ENCODE assay signal across 8 cellular contexts in the genomic region with DNA sequence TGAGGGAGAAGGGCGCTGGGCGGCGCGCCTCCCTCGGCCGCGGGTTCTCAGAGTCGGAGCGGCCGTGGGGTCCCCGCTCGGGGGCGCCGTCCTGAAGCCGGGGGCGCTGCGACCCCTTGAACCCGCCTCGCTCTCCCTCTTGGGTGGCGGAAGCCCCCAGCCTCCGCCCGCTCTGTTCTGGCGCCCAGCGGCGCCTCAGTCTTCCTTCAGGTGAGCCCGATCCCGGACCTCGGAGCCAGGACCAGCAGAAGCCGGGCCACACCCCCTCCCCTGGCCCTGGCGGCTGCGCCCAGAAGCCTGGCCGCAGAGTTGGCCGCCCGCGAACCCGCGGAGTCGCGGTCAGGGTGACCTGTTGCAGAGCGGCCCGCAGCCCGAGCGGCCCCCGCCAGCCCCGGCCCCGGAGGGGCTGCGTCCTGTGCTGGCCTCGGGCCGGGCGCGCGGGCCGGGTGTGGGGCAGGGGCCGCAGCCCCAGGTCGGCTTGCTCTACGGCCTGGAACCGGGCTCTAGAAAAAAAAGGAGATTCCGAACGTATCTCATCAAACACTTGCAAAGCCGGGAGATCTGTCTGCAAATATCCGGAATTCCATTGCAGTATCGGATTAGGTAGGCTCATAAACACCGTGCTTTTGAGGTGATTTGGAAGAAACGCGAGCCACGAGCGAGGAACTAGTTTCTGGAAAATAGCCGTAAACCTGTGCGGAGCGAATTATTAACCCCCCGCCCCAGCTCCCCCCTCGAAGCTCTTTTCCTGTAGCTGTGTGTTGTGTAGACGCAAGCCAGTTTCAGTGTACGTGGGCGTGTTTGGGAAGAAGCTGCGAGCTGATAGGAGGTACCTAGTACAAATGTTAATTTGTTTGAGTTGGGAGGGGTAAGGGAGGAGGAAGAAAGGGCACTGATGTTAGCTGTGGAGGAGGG. TPM values are rescaled to one million over a fixed set of nuclear protein-coding genes. Genes with fewer than 3 reads are reported as not detected.
DNase-seq lines count a peak whose midpoint lies in the region; ATAC-seq, FAIRE-seq and TF ChIP-seq lines count a peak whose summit lies in the region.

No MANE protein-coding gene starts in this region.

- FAIRE-seq in keratinocyte (lab: Jason Lieb, UNC) = peak; percentile 70

- no peaks in the 10 kb centered on the region for H3K27me3 ChIP-seq in keratinocyte (ENCODE audit: control insufficient read depth, extremely low read depth, insufficient read depth, low read length)

- H3K9ac ChIP-seq in keratinocyte (ENCODE audit: control insufficient read depth, extremely low read depth, insufficient read depth, low read length) = peak overlapping the region; percentile 84

- H3K4me2 ChIP-seq in keratinocyte (ENCODE audit: control insufficient read depth, extremely low read depth, insufficient read depth, low read depth, low read length) = peak overlapping the region; percentile 86

- no peaks in the 10 kb centered on the region for H3K9me3 ChIP-seq in keratinocyte (ENCODE audit: control insufficient read depth, low read depth, low read length)

- peak overlapping the region; percentile 20 for H3K27ac ChIP-seq in cingulate gyrus (ENCODE audit: low read depth, low read length)
- peak overlapping the region; percentile 91 for H3K27ac ChIP-seq in keratinocyte (ENCODE audit: control insufficient read depth, insufficient read depth, low read length)

- H4K20me1 ChIP-seq in keratinocyte (ENCODE audit: control insufficient read depth, extremely low read depth, insufficient read depth, low read length) = no peaks in the 10 kb centered on the region

- ATAC-seq in GM18520 (IDR thresholded peaks at IDR 0.05; ENCODE audit: unreplicated experiment) = peak; percentile 70
- peak; percentile 68 for ATAC-seq in HG03045 (IDR thresholded peaks at IDR 0.05; ENCODE audit: unreplicated experiment)

- H3K4me1 ChIP-seq in keratinocyte (ENCODE audit: control insufficient read depth, extremely low read depth, insufficient read depth, low read length) = peaks cover 13% of the 10 kb centered on the region

- no peaks in the 10 kb centered on the region for H3K9me1 ChIP-seq in keratinocyte (ENCODE audit: control insufficient read depth, extremely low read depth, insufficient read depth, low read length)

- H2AFZ ChIP-seq in keratinocyte (ENCODE audit: control insufficient read depth, low read length) = peak overlapping the region; percentile 95

- DNase-seq in 8988T = peak; percentile 55
- peak; percentile 64 for DNase-seq in NCI-H2171 (lab: John Stamatoyannopoulos, UW)
- peak; percentile 34 for DNase-seq in activated CD4-positive, alpha-beta T cell treated with anti-CD3 and anti-CD28 coated beads for 1 hour
- DNase-seq in keratinocyte (ENCODE audit: low read depth, low spot score) = peak; percentile 52
- peak; percentile 67 for DNase-seq in stimulated activated CD4-positive, alpha-beta T cell treated with anti-CD3 and anti-CD28 coated beads, Interleukin-15, amount 100 ng/mL, for 24 hours

- peak overlapping the region; percentile 90 to 93 (median 91) for H3K4me3 ChIP-seq in keratinocyte (ENCODE audit: control insufficient read depth in 2 of 3, extremely low read depth in 1 of 3, insufficient read depth in 2 of 3, low read depth in 1 of 3, low read length in 3 of 3)

- TF ChIP-seq CTCF in keratinocyte (optimal IDR thresholded peaks at IDR 0.05 in 1 of 3, IDR thresholded peaks at IDR 0.05 in 1 of 3, conservative IDR thresholded peaks at IDR 0.05 in 1 of 3; ENCODE audit: extremely low read depth in 1 of 3, insufficient read depth in 2 of 3, low read length in 3 of 3) = peak in 1 of 3 experiments; percentile 4

- H3K79me2 ChIP-seq in keratinocyte (ENCODE audit: control insufficient read depth, insufficient read depth, low read length) = peaks cover 14% of the 10 kb centered on the region

- dilution Hi-C loops in keratinocyte (cut with MboI; ENCODE audit: extremely low pct_ligation_motif_present, low sequenced_read_pairs) = no loop called here

- no peaks in the 10 kb centered on the region for H3K36me3 ChIP-seq in keratinocyte (ENCODE audit: control insufficient read depth in 2 of 2, extremely low read depth in 1 of 2, insufficient read depth in 2 of 2, low read length in 2 of 2)

RNA-seq across cellular contexts. Expression of a gene that starts 0.8 kb away (rescaled TPM):
- 9.1 to 14.8 TPM (median 10.7 TPM) in 3 replicates for polyA plus RNA-seq in keratinocyte
- polyA plus RNA-seq in keratinocyte (2011; ENCODE audit: low read depth) = 48.1 TPM
- polyA plus RNA-seq in keratinocyte (2011; cell fraction: cytosol; rRNA removed) = 6.2 and 9.0 TPM in 2 replicates
- polyA plus RNA-seq in keratinocyte (2011; cell fraction: nucleus; rRNA removed) = 8.4 and 9.1 TPM in 2 replicates
- polyA plus RNA-seq in keratinocyte (2012; ENCODE audit: low replicate concordance) = 8.8 and 10.0 TPM in 2 replicates
- 11.6 to 31.6 TPM (median 14.6 TPM) in 3 replicates for polyA minus RNA-seq in keratinocyte
- polyA minus RNA-seq in keratinocyte (2011; cell fraction: cytosol; rRNA and poly(A)+ RNA removed) = 20.9 TPM
- polyA minus RNA-seq in keratinocyte (2011; cell fraction: nucleus; rRNA and poly(A)+ RNA removed) = 16.0 and 29.9 TPM in 2 replicates

Comparison
In these comparisons a context has a peak if more than half of its experiments do, and no peak if none do; other contexts are left out.
1. Peak in every context shown above with its lines: DNase-seq, ATAC-seq, H3K4me3 ChIP-seq and H3K27ac ChIP-seq.